In the genomic region with DNA sequence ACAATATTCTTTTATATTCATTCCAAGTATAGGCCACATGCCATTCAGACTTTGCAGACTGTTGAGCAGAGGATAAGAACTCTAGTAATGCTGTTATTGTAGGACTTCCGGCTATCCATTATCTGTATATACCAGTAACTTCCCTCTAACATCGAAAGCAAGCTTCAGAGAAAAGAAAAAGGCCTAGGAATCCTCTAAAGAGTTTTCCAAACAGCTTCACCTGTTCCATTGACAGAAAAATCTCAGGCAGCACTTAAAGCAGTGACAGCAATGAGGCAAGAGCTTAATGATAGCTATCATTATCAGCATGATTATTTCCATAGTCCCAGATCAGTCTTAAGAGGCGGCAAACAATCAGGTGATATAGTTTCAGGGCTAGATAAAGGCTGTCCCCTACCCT, we compare ENCODE assay signal across 11 cellular contexts. TPM values are rescaled to one million over a fixed set of nuclear protein-coding genes. Genes with fewer than 3 reads are reported as not detected.
DNase-seq lines count a peak whose midpoint lies in the region; ATAC-seq and TF ChIP-seq lines count a peak whose summit lies in the region.
"Had no signal": no experiment of that assay in that cellular context is flagged by ENCODE, and none has a peak within 500 bp of the region (broad histone marks: within the 10 kb centered on the region; RNA-seq: fewer than 3 reads in every experiment).

No MANE protein-coding gene starts in this region.

- no peak for DNase-seq in activated naive CD8-positive, alpha-beta T cell treated with anti-CD3 and anti-CD28 coated beads for 36 hours
- no peak for DNase-seq in activated CD4-positive, alpha-beta memory T cell treated with anti-CD3 and anti-CD28 coated beads, Interleukin-2, amount 10 ng/mL, durations not matched to agents 7 days and 5 days
- DNase-seq in lung microvascular endothelial cell (ENCODE audit: low read depth in 2 of 2) (peak; percentile 41 to 69), type B pancreatic cell (ENCODE audit: extremely low spot score, unreplicated experiment) (no peak), substantia nigra (lab: John Stamatoyannopoulos, UW) (no peak)
- DNase-seq in stimulated activated CD4-positive, alpha-beta T cell treated with anti-CD3 and anti-CD28 coated beads, Interleukin-15, amount 100 ng/mL, for 24 hours, result no peak
- DNase-seq: NCI-H774 had no signal

- peak overlapping the region; percentile 82 for H3K4me3 Mint-ChIP-seq in activated naive CD8-positive, alpha-beta T cell
- H3K4me3 Mint-ChIP-seq in activated naive CD8-positive, alpha-beta T cell treated with anti-CD3 and anti-CD28 coated beads for 36 hours, result no peak overlapping the region
- peak overlapping the region; percentile 86 for H3K4me3 Mint-ChIP-seq in activated CD4-positive, alpha-beta memory T cell treated with anti-CD3 and anti-CD28 coated beads, Interleukin-2, amount 10 ng/mL, durations not matched to agents 7 days and 5 days
- H3K4me3 Mint-ChIP-seq in type B pancreatic cell, result peak overlapping the region; percentile 57

- H3K9me3 Mint-ChIP-seq in activated naive CD8-positive, alpha-beta T cell (ENCODE audit: low read depth), result no peaks in the 10 kb centered on the region
- H3K9me3 Mint-ChIP-seq in activated naive CD8-positive, alpha-beta T cell treated with anti-CD3 and anti-CD28 coated beads for 36 hours, result no peaks in the 10 kb centered on the region
- no peaks in the 10 kb centered on the region for H3K9me3 Mint-ChIP-seq in activated CD4-positive, alpha-beta memory T cell treated with anti-CD3 and anti-CD28 coated beads, Interleukin-2, amount 10 ng/mL, durations not matched to agents 7 days and 5 days
- H3K9me3 Mint-ChIP-seq in type B pancreatic cell, result no peaks in the 10 kb centered on the region

- TF ChIP-seq CTCF in type B pancreatic cell (conservative IDR thresholded peaks at IDR 0.05), result no peak

- H3K27me3 Mint-ChIP-seq in activated naive CD8-positive, alpha-beta T cell, result peaks cover 6% of the 10 kb centered on the region
- peaks cover 36% of the 10 kb centered on the region for H3K27me3 Mint-ChIP-seq in activated naive CD8-positive, alpha-beta T cell treated with anti-CD3 and anti-CD28 coated beads for 36 hours
- peaks cover 19% of the 10 kb centered on the region for H3K27me3 Mint-ChIP-seq in activated CD4-positive, alpha-beta memory T cell treated with anti-CD3 and anti-CD28 coated beads, Interleukin-2, amount 10 ng/mL, durations not matched to agents 7 days and 5 days
- H3K27me3 Mint-ChIP-seq in type B pancreatic cell, result peaks cover 38% of the 10 kb centered on the region

- no peak for ATAC-seq in HG02798 (IDR thresholded peaks at IDR 0.05; ENCODE audit: poor library complexity, unreplicated experiment)

- no peaks in the 10 kb centered on the region for H3K36me3 Mint-ChIP-seq in activated naive CD8-positive, alpha-beta T cell
- no peaks in the 10 kb centered on the region for H3K36me3 Mint-ChIP-seq in activated naive CD8-positive, alpha-beta T cell treated with anti-CD3 and anti-CD28 coated beads for 36 hours
- no peaks in the 10 kb centered on the region for H3K36me3 Mint-ChIP-seq in activated CD4-positive, alpha-beta memory T cell treated with anti-CD3 and anti-CD28 coated beads, Interleukin-2, amount 10 ng/mL, durations not matched to agents 7 days and 5 days (ENCODE audit: low read depth)
- no peaks in the 10 kb centered on the region for H3K36me3 Mint-ChIP-seq in type B pancreatic cell

- POLR2A ChIA-PET in activated CD4-positive, alpha-beta memory T cell treated with anti-CD3 and anti-CD28 coated beads, Interleukin-2, amount 10 ng/mL, durations not matched to agents 7 days and 5 days (lab: Charles Lee), result no interaction called here

- peaks cover 26% of the 10 kb centered on the region for H3K4me1 Mint-ChIP-seq in activated naive CD8-positive, alpha-beta T cell (ENCODE audit: low read depth)
- peaks cover 20% of the 10 kb centered on the region for H3K4me1 Mint-ChIP-seq in activated naive CD8-positive, alpha-beta T cell treated with anti-CD3 and anti-CD28 coated beads for 36 hours
- H3K4me1 Mint-ChIP-seq in activated CD4-positive, alpha-beta memory T cell treated with anti-CD3 and anti-CD28 coated beads, Interleukin-2, amount 10 ng/mL, durations not matched to agents 7 days and 5 days, result peaks cover 30% of the 10 kb centered on the region
- H3K4me1 Mint-ChIP-seq in type B pancreatic cell (ENCODE audit: unreplicated experiment), result no peaks in the 10 kb centered on the region

- H3K27ac ChIP-seq in substantia nigra (ENCODE audit: low read depth, low read length, poor library complexity, severe bottlenecking), result no peak overlapping the region
- H3K27ac ChIP-seq: BLaER1, KMS-11 had no signal

- H3K27ac Mint-ChIP-seq in activated naive CD8-positive, alpha-beta T cell, result peak overlapping the region; percentile 13
- no peak overlapping the region for H3K27ac Mint-ChIP-seq in activated naive CD8-positive, alpha-beta T cell treated with anti-CD3 and anti-CD28 coated beads for 36 hours
- no peak overlapping the region for H3K27ac Mint-ChIP-seq in activated CD4-positive, alpha-beta memory T cell treated with anti-CD3 and anti-CD28 coated beads, Interleukin-2, amount 10 ng/mL, durations not matched to agents 7 days and 5 days
- H3K27ac Mint-ChIP-seq in type B pancreatic cell, result no peak overlapping the region

- CTCF ChIA-PET in activated CD4-positive, alpha-beta memory T cell treated with anti-CD3 and anti-CD28 coated beads, Interleukin-2, amount 10 ng/mL, durations not matched to agents 7 days and 5 days (lab: Charles Lee), result no interaction called here

RNA-seq across cellular contexts. Expression of a gene that starts 1.8 kb away (rescaled TPM):
- 1 to 10 TPM; 2.3 to 4.2 TPM for total RNA-seq in activated naive CD8-positive, alpha-beta T cell treated with anti-CD3 and anti-CD28 coated beads for 36 hours
- total RNA-seq in activated CD4-positive, alpha-beta memory T cell treated with anti-CD3 and anti-CD28 coated beads, Interleukin-2, amount 10 ng/mL, durations not matched to agents 7 days and 5 days, result 1 to 10 TPM; 4.2 to 4.6 TPM
- 8.7 and 14.3 TPM in 2 replicates for total RNA-seq in lung microvascular endothelial cell
- 3.0 and 3.2 TPM in 2 replicates for total RNA-seq in type B pancreatic cell (ENCODE audit: low replicate concordance)

Comparison
In these comparisons a context has a peak if more than half of its experiments do, and no peak if none do; other contexts are left out.
1. DNase-seq: peak in lung microvascular endothelial cell (2 of 2); none in activated naive CD8-positive, alpha-beta T cell treated with anti-CD3 and anti-CD28 coated beads for 36 hours (single experiment), activated CD4-positive, alpha-beta memory T cell treated with anti-CD3 and anti-CD28 coated beads, Interleukin-2, amount 10 ng/mL, durations not matched to agents 7 days and 5 days (single experiment), type B pancreatic cell (single experiment), substantia nigra (0 of 49) and stimulated activated CD4-positive, alpha-beta T cell treated with anti-CD3 and anti-CD28 coated beads, Interleukin-15, amount 100 ng/mL, for 24 hours (single experiment).